In the genomic region with DNA sequence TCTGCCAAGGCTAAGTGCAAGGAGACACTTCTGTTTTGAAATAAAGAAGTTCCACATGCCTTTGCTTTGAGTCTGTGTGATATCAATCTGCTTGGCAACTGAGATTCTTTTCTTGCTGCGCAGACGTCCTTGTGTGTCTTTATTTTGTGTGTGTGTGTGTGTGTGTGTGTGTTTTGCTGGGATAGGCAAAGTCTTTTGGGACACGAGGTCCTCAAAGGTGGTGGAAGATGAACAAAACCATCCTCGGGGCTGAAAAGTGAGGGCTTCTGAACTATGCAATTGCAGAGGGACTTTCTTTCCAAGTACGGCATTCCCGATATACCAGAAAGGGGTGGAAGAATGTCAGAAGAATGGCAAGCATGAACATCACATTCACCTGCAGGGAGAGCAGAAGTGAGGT, we compare ENCODE assay signal across 18 cellular contexts. TPM values are rescaled to one million over a fixed set of nuclear protein-coding genes. Genes with fewer than 3 reads are reported as not detected.
DNase-seq lines count a peak whose midpoint lies in the region; ATAC-seq and TF ChIP-seq lines count a peak whose summit lies in the region.
"Had no signal": no experiment of that assay in that cellular context is flagged by ENCODE, and none has a peak within 500 bp of the region (broad histone marks: within the 10 kb centered on the region; RNA-seq: fewer than 3 reads in every experiment).

No MANE protein-coding gene starts in this region.

- no peaks in the 10 kb centered on the region for H3K9me3 Mint-ChIP-seq in WTC11

- no peaks in the 10 kb centered on the region for H3K27me3 ChIP-seq in heart left ventricle
- no peaks in the 10 kb centered on the region for H3K27me3 ChIP-seq in gastroesophageal sphincter
- no peaks in the 10 kb centered on the region for H3K27me3 ChIP-seq in suprapubic skin
- H3K27me3 ChIP-seq: foreskin keratinocyte had no signal

- H3K9me3 ChIP-seq in heart left ventricle (no peaks in the 10 kb centered on the region), T-helper 17 cell (ENCODE audit: control insufficient read depth, low read length, poor library complexity, severe bottlenecking) (no peaks in the 10 kb centered on the region), gastroesophageal sphincter (no peaks in the 10 kb centered on the region), suprapubic skin (no peaks in the 10 kb centered on the region)

- peaks cover 0 to 64% (median 55%) of the 10 kb centered on the region in 9 donors for H3K36me3 ChIP-seq in heart left ventricle
- peaks cover 0 to 74% of the 10 kb centered on the region in 2 donors for H3K36me3 ChIP-seq in gastroesophageal sphincter
- H3K36me3 ChIP-seq in suprapubic skin, result peaks cover 55% of the 10 kb centered on the region

- no peaks in the 10 kb centered on the region for H3K27me3 Mint-ChIP-seq in T-helper 17 cell
- peaks cover 6% of the 10 kb centered on the region; the same call in 1 of the 2 replicates for H3K27me3 Mint-ChIP-seq in WTC11 (ENCODE audit: low read depth)

- no peak for TF ChIP-seq CTCF in heart left ventricle (IDR thresholded peaks at IDR 0.05)
- no peak for TF ChIP-seq CTCF in gastroesophageal sphincter (IDR thresholded peaks at IDR 0.05)
- no peak for TF ChIP-seq CTCF in suprapubic skin (IDR thresholded peaks at IDR 0.05)
- TF ChIP-seq CTCF in WTC11 (IDR thresholded peaks at IDR 0.05), result no peak

- no peak overlapping the region for H3K4me3 Mint-ChIP-seq in T-helper 17 cell
- H3K4me3 Mint-ChIP-seq in WTC11, result no peak overlapping the region

- POLR2A ChIA-PET in WTC11 (lab: Charles Lee), result no interaction called here
- POLR2A ChIA-PET in HEK293T (lab: Yijun Ruan, JAX), result no interaction called here

- no peak overlapping the region for H3K4me3 ChIP-seq in heart left ventricle
- no peak overlapping the region for H3K4me3 ChIP-seq in gastroesophageal sphincter
- no peak overlapping the region for H3K4me3 ChIP-seq in suprapubic skin
- H3K4me3 ChIP-seq: coronary artery had no signal

- H3K27ac Mint-ChIP-seq in T-helper 17 cell (peak overlapping the region; percentile 57), WTC11 (no peak overlapping the region)

- H3K27ac ChIP-seq in heart left ventricle, result peak overlapping the region in 11 of 12 donors; percentile 33 to 75 (median 69)
- peak overlapping the region in 3 of 4 donors; percentile 26 to 51 (median 31) for H3K27ac ChIP-seq in gastroesophageal sphincter
- H3K27ac ChIP-seq in suprapubic skin, result peak overlapping the region; percentile 1
- H3K27ac ChIP-seq: foreskin keratinocyte had no signal

- TF ChIP-seq EP300 in gastroesophageal sphincter (IDR thresholded peaks at IDR 0.05) (no peak), suprapubic skin (IDR thresholded peaks at IDR 0.05) (no peak)

- intact Hi-C loops in heart left ventricle (cut with DNase I) (loop anchor here in 3 of 10 donors (2.0 to 5.0 kb wide), 4 partner anchors 17 to 60 kb away; no protein-coding TSS in a partner anchor), left ventricle myocardium superior (cut with micrococcal nuclease) (no loop called here)

- H3K4me1 ChIP-seq in heart left ventricle (peaks cover 4 to 32% (median 24%) of the 10 kb centered on the region in 12 donors), gastroesophageal sphincter (peaks cover 0 to 24% (median 10%) of the 10 kb centered on the region in 3 donors), suprapubic skin (peaks cover 12% of the 10 kb centered on the region)

- no peak for DNase-seq in heart left ventricle
- DNase-seq in left ventricle myocardium superior, result no peak
- DNase-seq in T-helper 17 cell, result no peak
- no peak for DNase-seq in suprapubic skin (ENCODE audit: low spot score in 2 of 2)
- DNase-seq in NCI-H187 (lab: John Stamatoyannopoulos, UW), result no peak
- DNase-seq in WTC11 (ENCODE audit: low spot score), result no peak
- no peak for DNase-seq in HEK293T (ENCODE audit: extremely low spot score)
- DNase-seq: activated naive CD4-positive, alpha-beta T cell treated with Interleukin-2 at 50 U/mL for 16 hours; Calu3; EL; foreskin keratinocyte; left colon; NCI-H187 treated with DMSO at 0.1 percent for 48 hours; NK-92 treated with Interleukin-12 subunit alpha and Interleukin-12 subunit beta, amount 100 ng/mL, for 24 hours; occipital lobe had no signal

- CTCF ChIA-PET in WTC11 (lab: Charles Lee), result interaction anchor here (1.3 kb wide), 1 partner anchor 53 kb away, joined by 3 read pairs; a partner anchor contains a TSS
- CTCF ChIA-PET in HEK293T (lab: Yijun Ruan, JAX), result no interaction called here

- WGBS in heart left ventricle, 4 donors, result 62 to 74% (median 69%) methylated on average over 6 of the region's 6 CpGs
- WGBS in gastroesophageal sphincter (ENCODE audit: low coverage in 1 of 2), 2 donors, result 69 to 83% methylated on average over 2 to 3 of the region's 6 CpGs
- WGBS in suprapubic skin, result 73% methylated on average over 6 of the region's 6 CpGs

- H3K4me1 Mint-ChIP-seq in T-helper 17 cell (peaks cover 13% of the 10 kb centered on the region), WTC11 (no peaks in the 10 kb centered on the region)

- ATAC-seq in heart left ventricle, result no peak
- ATAC-seq in left ventricle myocardium superior, result no peak
- ATAC-seq in T-helper 17 cell, result no peak
- ATAC-seq in gastroesophageal sphincter, result no peak
- ATAC-seq in WTC11, result no peak
- ATAC-seq: foreskin keratinocyte, left colon had no signal

- H3K36me3 Mint-ChIP-seq in T-helper 17 cell (ENCODE audit: low read depth) (peaks cover 8% of the 10 kb centered on the region), WTC11 (peaks cover 27% of the 10 kb centered on the region)

- TF ChIP-seq POLR2A in heart left ventricle (IDR thresholded peaks at IDR 0.05) (no peak), gastroesophageal sphincter (IDR thresholded peaks at IDR 0.05) (no peak), suprapubic skin (IDR thresholded peaks at IDR 0.05) (no peak)

TF ChIP-seq in WTC11, 78 proteins besides CTCF, POLR2A, EP300 and RAD21 (continues in another document):
- TF ChIP-seq, protein P1, sequence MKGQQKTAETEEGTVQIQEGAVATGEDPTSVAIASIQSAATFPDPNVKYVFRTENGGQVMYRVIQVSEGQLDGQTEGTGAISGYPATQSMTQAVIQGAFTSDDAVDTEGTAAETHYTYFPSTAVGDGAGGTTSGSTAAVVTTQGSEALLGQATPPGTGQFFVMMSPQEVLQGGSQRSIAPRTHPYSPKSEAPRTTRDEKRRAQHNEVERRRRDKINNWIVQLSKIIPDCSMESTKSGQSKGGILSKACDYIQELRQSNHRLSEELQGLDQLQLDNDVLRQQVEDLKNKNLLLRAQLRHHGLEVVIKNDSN (CRISPR knock-in tag; IDR thresholded peaks at IDR 0.05), result no peak
- TF ChIP-seq, protein P2, sequence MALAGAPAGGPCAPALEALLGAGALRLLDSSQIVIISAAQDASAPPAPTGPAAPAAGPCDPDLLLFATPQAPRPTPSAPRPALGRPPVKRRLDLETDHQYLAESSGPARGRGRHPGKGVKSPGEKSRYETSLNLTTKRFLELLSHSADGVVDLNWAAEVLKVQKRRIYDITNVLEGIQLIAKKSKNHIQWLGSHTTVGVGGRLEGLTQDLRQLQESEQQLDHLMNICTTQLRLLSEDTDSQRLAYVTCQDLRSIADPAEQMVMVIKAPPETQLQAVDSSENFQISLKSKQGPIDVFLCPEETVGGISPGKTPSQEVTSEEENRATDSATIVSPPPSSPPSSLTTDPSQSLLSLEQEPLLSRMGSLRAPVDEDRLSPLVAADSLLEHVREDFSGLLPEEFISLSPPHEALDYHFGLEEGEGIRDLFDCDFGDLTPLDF (CRISPR knock-in tag; IDR thresholded peaks at IDR 0.05), result no peak
- no peak for TF ChIP-seq RORB (CRISPR knock-in tag; IDR thresholded peaks at IDR 0.05)

TF ChIP-seq in HEK293T, 16 proteins besides CTCF, POLR2A, EP300 and RAD21:
- TF ChIP-seq, protein P3, sequence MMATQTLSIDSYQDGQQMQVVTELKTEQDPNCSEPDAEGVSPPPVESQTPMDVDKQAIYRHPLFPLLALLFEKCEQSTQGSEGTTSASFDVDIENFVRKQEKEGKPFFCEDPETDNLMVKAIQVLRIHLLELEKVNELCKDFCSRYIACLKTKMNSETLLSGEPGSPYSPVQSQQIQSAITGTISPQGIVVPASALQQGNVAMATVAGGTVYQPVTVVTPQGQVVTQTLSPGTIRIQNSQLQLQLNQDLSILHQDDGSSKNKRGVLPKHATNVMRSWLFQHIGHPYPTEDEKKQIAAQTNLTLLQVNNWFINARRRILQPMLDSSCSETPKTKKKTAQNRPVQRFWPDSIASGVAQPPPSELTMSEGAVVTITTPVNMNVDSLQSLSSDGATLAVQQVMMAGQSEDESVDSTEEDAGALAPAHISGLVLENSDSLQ (IDR thresholded peaks at IDR 0.05), result no peak
- TF ChIP-seq CTBP1 (IDR thresholded peaks at IDR 0.05; ENCODE audit: borderline replicate concordance), result no peak
- TF ChIP-seq SP1 (IDR thresholded peaks at IDR 0.05), result no peak
- no peak for TF ChIP-seq HDGF (IDR thresholded peaks at IDR 0.05; ENCODE audit: borderline replicate concordance)
- no peak for TF ChIP-seq FOXA1 (IDR thresholded peaks at IDR 0.05)
- no peak for TF ChIP-seq ARNT (IDR thresholded peaks at IDR 0.05)
- TF ChIP-seq FOXM1 (IDR thresholded peaks at IDR 0.05; ENCODE audit: borderline replicate concordance), result no peak

RNA-seq across cellular contexts. Expression of a gene that starts 17.1 kb away (rescaled TPM):
- under 1 TPM in 4 of 9 donors, not detected in 5; 0.14 to 0.27 (median 0.22) TPM for total RNA-seq in heart left ventricle
- polyA plus RNA-seq in heart left ventricle, result under 1 TPM in 1 of 2 donors, not detected in 1; 0.04 TPM
- not detected for total RNA-seq in left ventricle myocardium superior
- total RNA-seq in T-helper 17 cell, result under 1 TPM; 0.55 to 0.92 TPM
- total RNA-seq in gastroesophageal sphincter, result not detected
- 1 to 10 TPM in 1 of 4 donors, under 1 TPM in 1, not detected in 2; 0.36 to 1.8 TPM for total RNA-seq in suprapubic skin
- total RNA-seq in WTC11 (2021), result 0.57 to 0.60 TPM in 2 of 3 replicates, not detected in the other
- total RNA-seq: Calu3, foreskin keratinocyte, occipital lobe, sciatic nerve had no signal
- polyA plus RNA-seq: foreskin keratinocyte had no signal

RNA-seq across cellular contexts. Expression of a gene that starts 19.4 kb away (rescaled TPM):
- total RNA-seq in heart left ventricle, result 10 to 100 TPM; 13.5 to 56.9 (median 24.7) TPM
- 10 to 100 TPM; 14.6 to 17.9 TPM for polyA plus RNA-seq in heart left ventricle
- 20.6 TPM for total RNA-seq in left ventricle myocardium superior
- total RNA-seq in T-helper 17 cell, result 10 to 100 TPM; 12.1 to 13.8 TPM
- 10 to 100 TPM; 40.9 to 75.9 (median 60.0) TPM for total RNA-seq in gastroesophageal sphincter
- total RNA-seq in suprapubic skin, result 10 to 100 TPM; 44.5 to 70.4 (median 60.0) TPM
- total RNA-seq in WTC11 (2021), result 22.6 to 25.8 TPM (median 25.3 TPM) in 3 replicates

RNA-seq across cellular contexts. Expression of a gene that starts 26.6 kb away (rescaled TPM):
- total RNA-seq in heart left ventricle (not detected), left ventricle myocardium superior (not detected), T-helper 17 cell (not detected), gastroesophageal sphincter (not detected), suprapubic skin (not detected), WTC11 (2021) (not detected in 3 replicates)
- not detected for polyA plus RNA-seq in heart left ventricle
- total RNA-seq: Calu3, foreskin keratinocyte, left colon, sciatic nerve had no signal
- polyA plus RNA-seq: foreskin keratinocyte had no signal

RNA-seq across cellular contexts. Expression of a gene that starts 52.8 kb away (rescaled TPM):
- total RNA-seq in heart left ventricle, result 1 to 10 TPM in 5 of 9 donors, under 1 TPM in 4; 0.58 to 2.1 (median 1.1) TPM
- 1 to 10 TPM; 1.0 to 1.1 TPM for polyA plus RNA-seq in heart left ventricle
- 1.0 TPM for total RNA-seq in left ventricle myocardium superior
- total RNA-seq in T-helper 17 cell, result under 1 TPM in 1 of 2 donors, not detected in 1; 0.23 TPM
- 1 to 10 TPM in 1 of 4 donors, under 1 TPM in 2, not detected in 1; 0.12 to 2.3 (median 0.27) TPM for total RNA-seq in gastroesophageal sphincter
- total RNA-seq in suprapubic skin, result 1 to 10 TPM in 3 of 4 donors, under 1 TPM in 1; 0.64 to 4.8 (median 3.2) TPM
- total RNA-seq in WTC11 (2021), result 13.8 to 15.5 TPM (median 14.3 TPM) in 3 replicates

Comparison
In these comparisons a context has a peak if more than half of its experiments do, and no peak if none do; other contexts are left out.
1. H3K27ac ChIP-seq: peak in every context shown above with its lines; median percentile 69 in heart left ventricle; 31 in gastroesophageal sphincter; 1 in suprapubic skin.